In genomic region chr3:56413911-56414310, GRCh38 we compare ENCODE assay signal across 23 cellular contexts. TPM values are rescaled to one million over a fixed set of nuclear protein-coding genes. Genes with fewer than 3 reads are reported as not detected.
"Had no signal": no experiment of that assay in that cellular context is flagged by ENCODE, and none has a peak within 500 bp of the region (broad histone marks: within the 10 kb centered on the region; RNA-seq: fewer than 3 reads in every experiment).

No MANE protein-coding gene starts in this region.

- H3K4me1 ChIP-seq: ascending aorta, esophagus muscularis mucosa, heart right ventricle, spleen, tibial artery, vagina had no signal

- H3K9me3 ChIP-seq: ascending aorta, esophagus muscularis mucosa, heart right ventricle, spleen, tibial artery, vagina had no signal

- H3K4me3 ChIP-seq: ascending aorta, esophagus muscularis mucosa, heart right ventricle, lung, spleen, tibial artery, vagina had no signal

- H3K27me3 ChIP-seq: ascending aorta, esophagus muscularis mucosa, heart right ventricle, spleen, tibial artery, vagina had no signal

- H3K27ac ChIP-seq: ascending aorta, esophagus muscularis mucosa, heart right ventricle, spleen, tibial artery, vagina had no signal

- DNase-seq: activated CD4-positive, alpha-beta memory T cell treated with anti-CD3 and anti-CD28 coated beads, Interleukin-2, amount 10 ng/mL, durations not matched to agents 7 days and 5 days; activated CD4-positive, alpha-beta T cell treated with anti-CD3 and anti-CD28 coated beads for 48 hours; activated CD4-positive, CD25-positive, alpha-beta regulatory T cell; activated CD8-positive, alpha-beta memory T cell treated with anti-CD3 and anti-CD28 coated beads, Interleukin-2, amount 10 ng/mL, durations not matched to agents 7 days and 5 days; activated naive CD4-positive, alpha-beta T cell treated with anti-CD3 and anti-CD28 coated beads for 36 hours; activated T-cell treated with anti-CD3 and anti-CD28 coated beads, Interleukin-2, amount 50 U/mL, for 1 hour; cerebellar nuclear complex; effector CD4-positive, alpha-beta T cell; heart right ventricle; occipital lobe; posterior cingulate gyrus; retina; spleen; stimulated activated naive CD8-positive, alpha-beta T cell treated with anti-CD3 and anti-CD28 coated beads, Interleukin-15, Interleukin-2, amounts not matched to agents 100 U/mL and 50 U/mL, for 24 hours; substantia nigra; T-cell; T1000; tibial artery had no signal

- H3K36me3 ChIP-seq: ascending aorta, esophagus muscularis mucosa, heart right ventricle, spleen, tibial artery, vagina had no signal

RNA-seq across cellular contexts. Expression of gene ERC2, which starts 54.4 kb away (rescaled TPM):
- total RNA-seq: activated CD4-positive, alpha-beta memory T cell treated with anti-CD3 and anti-CD28 coated beads, Interleukin-2, amount 10 ng/mL, durations not matched to agents 7 days and 5 days; activated CD8-positive, alpha-beta memory T cell treated with anti-CD3 and anti-CD28 coated beads, Interleukin-2, amount 10 ng/mL, durations not matched to agents 7 days and 5 days; left lobe of liver; T-cell had no signal
